ENCODE assay signal across 15 cellular contexts in genomic region chr5:14161825-14162556, GRCh38. TPM values are rescaled to one million over a fixed set of nuclear protein-coding genes. Genes with fewer than 3 reads are reported as not detected.
A peak's percentile ranks its signal among the peaks of the same experiment; 100 is the strongest.
DNase-seq lines count a peak whose midpoint lies in the region; ATAC-seq lines count a peak whose summit lies in the region.
"Had no signal": no experiment of that assay in that cellular context is flagged by ENCODE, and none has a peak within 500 bp of the region (broad histone marks: within the 10 kb centered on the region; RNA-seq: fewer than 3 reads in every experiment).

No MANE protein-coding gene starts in this region.

- peak; percentile 44 for ATAC-seq in left colon
- no peak for ATAC-seq in HG02885 (IDR thresholded peaks at IDR 0.05; ENCODE audit: poor library complexity, unreplicated experiment)
- no peak for ATAC-seq in GM21737 (IDR thresholded peaks at IDR 0.05; ENCODE audit: unreplicated experiment)
- no peak for ATAC-seq in GM18502 (IDR thresholded peaks at IDR 0.05; ENCODE audit: poor library complexity, unreplicated experiment)
- ATAC-seq: naive thymus-derived CD8-positive, alpha-beta T cell had no signal

- intact Hi-C loops in left colon (cut with DNase I, micrococcal nuclease): no loop called here

- peak; percentile 86 for DNase-seq in DMS153 (lab: John Stamatoyannopoulos, UW)
- peak; percentile 32 to 83 (median 82) for DNase-seq in NCI-H1417 (lab: John Stamatoyannopoulos, UW)
- peak; percentile 94 for DNase-seq in NCI-H748 treated with DMSO at 0.1 percent for 48 hours (lab: John Stamatoyannopoulos, UW)
- DNase-seq in left colon: no peak
- no peak for DNase-seq in cerebellar nuclear complex (lab: John Stamatoyannopoulos, UW)
- DNase-seq: activated CD8-positive, alpha-beta memory T cell treated with anti-CD3 and anti-CD28 coated beads for 24 hours; activated gamma-delta T cell treated with Interleukin-2 at 50 U/mL for 16 hours; C1 segment of cervical spinal cord; head of caudate nucleus; naive thymus-derived CD8-positive, alpha-beta T cell; sigmoid colon; substantia nigra had no signal

RNA-seq across cellular contexts. Expression of gene TRIO, which starts 18.8 kb away (rescaled TPM):
- 100 to 1,000 TPM; 140 to 181 TPM for total RNA-seq in left colon

Comparison
In these comparisons a context has a peak if more than half of its experiments do, and no peak if none do; other contexts are left out.
1. DNase-seq: peak in DMS153 (single experiment), NCI-H1417 (3 of 3) and NCI-H748 treated with DMSO at 0.1 percent for 48 hours (single experiment); none in left colon (0 of 2) and cerebellar nuclear complex (0 of 2).